In the genomic region with DNA sequence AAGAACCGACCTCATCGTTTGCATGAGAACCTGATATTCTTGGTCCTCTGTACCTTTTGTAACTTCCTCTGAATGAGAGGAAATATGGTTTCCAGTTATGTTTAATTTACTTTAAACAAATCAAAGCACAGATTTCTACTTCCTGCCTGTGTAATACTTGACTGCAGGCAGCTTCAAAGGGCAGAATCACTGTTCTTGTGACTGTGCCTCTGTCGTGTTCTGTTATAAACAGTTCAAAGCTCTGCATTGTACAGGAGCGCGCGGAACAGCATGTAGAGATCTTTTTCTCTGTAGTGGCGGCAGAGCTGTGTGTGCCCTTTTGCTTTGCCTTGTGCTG, we compare ENCODE assay signal across 10 cellular contexts.
DNase-seq lines count a peak whose midpoint lies in the region; ATAC-seq and TF ChIP-seq lines count a peak whose summit lies in the region.
"Had no signal": no experiment of that assay in that cellular context is flagged by ENCODE, and none has a peak within 500 bp of the region (broad histone marks: within the 10 kb centered on the region; RNA-seq: fewer than 3 reads in every experiment).

No MANE protein-coding gene starts in this region.

- peak; percentile 20 for DNase-seq in activated CD8-positive, alpha-beta memory T cell treated with anti-CD3 and anti-CD28 coated beads, Interleukin-2, amount 50 U/mL, for 1 hour (ENCODE audit: extremely low read depth)
- DNase-seq in activated CD8-positive, alpha-beta memory T cell treated with anti-CD3 and anti-CD28 coated beads for 24 hours = no peak
- peak; percentile 84 for DNase-seq in activated CD4-positive, alpha-beta T cell treated with anti-CD3 and anti-CD28 coated beads, Interleukin-2, amount 10 ng/mL, durations not matched to agents 24 days and 14 days
- peak; percentile 45 for DNase-seq in effector CD4-positive, alpha-beta T cell
- no peak for DNase-seq in WTC11 (ENCODE audit: low spot score)
- DNase-seq: NCI-H1436, PC-9 had no signal

- peak overlapping the region; percentile 36 for H3K4me3 Mint-ChIP-seq in activated CD4-positive, alpha-beta T cell treated with anti-CD3 and anti-CD28 coated beads, Interleukin-2, amount 10 ng/mL, durations not matched to agents 24 days and 14 days
- peak overlapping the region; percentile 27 for H3K4me3 Mint-ChIP-seq in stimulated activated naive CD8-positive, alpha-beta T cell treated with anti-CD3 and anti-CD28 coated beads, Interleukin-15, Interleukin-2, amounts not matched to agents 100 ng/mL and 50 ng/mL, for 24 hours
- no peak overlapping the region for H3K4me3 Mint-ChIP-seq in WTC11

- H3K4me1 Mint-ChIP-seq in activated CD4-positive, alpha-beta T cell treated with anti-CD3 and anti-CD28 coated beads, Interleukin-2, amount 10 ng/mL, durations not matched to agents 24 days and 14 days = peaks cover 24% of the 10 kb centered on the region
- H3K4me1 Mint-ChIP-seq in stimulated activated naive CD8-positive, alpha-beta T cell treated with anti-CD3 and anti-CD28 coated beads, Interleukin-15, Interleukin-2, amounts not matched to agents 100 ng/mL and 50 ng/mL, for 24 hours (ENCODE audit: low read depth) = peaks cover 27% of the 10 kb centered on the region
- peaks cover 14% of the 10 kb centered on the region for H3K4me1 Mint-ChIP-seq in WTC11

- CTCF ChIA-PET in WTC11 (lab: Charles Lee) = interaction anchor here (2.2 to 2.4 kb wide), 2 partner anchors 33 to 35 kb away, joined by 7 to 12 read pairs; no protein-coding TSS in a partner anchor

- no peaks in the 10 kb centered on the region for H3K9me3 Mint-ChIP-seq in activated CD4-positive, alpha-beta T cell treated with anti-CD3 and anti-CD28 coated beads, Interleukin-2, amount 10 ng/mL, durations not matched to agents 24 days and 14 days
- H3K9me3 Mint-ChIP-seq in stimulated activated naive CD8-positive, alpha-beta T cell treated with anti-CD3 and anti-CD28 coated beads, Interleukin-15, Interleukin-2, amounts not matched to agents 100 ng/mL and 50 ng/mL, for 24 hours = no peaks in the 10 kb centered on the region
- H3K9me3 Mint-ChIP-seq in WTC11 = no peaks in the 10 kb centered on the region

- no peaks in the 10 kb centered on the region for H3K36me3 Mint-ChIP-seq in activated CD4-positive, alpha-beta T cell treated with anti-CD3 and anti-CD28 coated beads, Interleukin-2, amount 10 ng/mL, durations not matched to agents 24 days and 14 days (ENCODE audit: low read depth)
- no peaks in the 10 kb centered on the region for H3K36me3 Mint-ChIP-seq in stimulated activated naive CD8-positive, alpha-beta T cell treated with anti-CD3 and anti-CD28 coated beads, Interleukin-15, Interleukin-2, amounts not matched to agents 100 ng/mL and 50 ng/mL, for 24 hours (ENCODE audit: low read depth)
- no peaks in the 10 kb centered on the region for H3K36me3 Mint-ChIP-seq in WTC11

- peak overlapping the region; percentile 45 for H3K27ac Mint-ChIP-seq in activated CD4-positive, alpha-beta T cell treated with anti-CD3 and anti-CD28 coated beads, Interleukin-2, amount 10 ng/mL, durations not matched to agents 24 days and 14 days
- peak overlapping the region; percentile 9 for H3K27ac Mint-ChIP-seq in stimulated activated naive CD8-positive, alpha-beta T cell treated with anti-CD3 and anti-CD28 coated beads, Interleukin-15, Interleukin-2, amounts not matched to agents 100 ng/mL and 50 ng/mL, for 24 hours
- H3K27ac Mint-ChIP-seq in WTC11 = no peak overlapping the region

- no peak for TF ChIP-seq CTCF in WTC11 (IDR thresholded peaks at IDR 0.05)

- ATAC-seq in GM18519 (IDR thresholded peaks at IDR 0.05; ENCODE audit: low FRiP score, unreplicated experiment) = no peak
- no peak for ATAC-seq in WTC11
- no peak for ATAC-seq in HG03571 (IDR thresholded peaks at IDR 0.05; ENCODE audit: unreplicated experiment)

- POLR2A ChIA-PET in WTC11 (lab: Charles Lee) = no interaction called here

- intact Hi-C loops in activated CD4-positive, alpha-beta T cell treated with anti-CD3 and anti-CD28 coated beads, Interleukin-2, amount 10 ng/mL, durations not matched to agents 24 days and 14 days (cut with micrococcal nuclease) = no loop called here

- H3K27me3 Mint-ChIP-seq in activated CD4-positive, alpha-beta T cell treated with anti-CD3 and anti-CD28 coated beads, Interleukin-2, amount 10 ng/mL, durations not matched to agents 24 days and 14 days = no peaks in the 10 kb centered on the region
- no peaks in the 10 kb centered on the region for H3K27me3 Mint-ChIP-seq in stimulated activated naive CD8-positive, alpha-beta T cell treated with anti-CD3 and anti-CD28 coated beads, Interleukin-15, Interleukin-2, amounts not matched to agents 100 ng/mL and 50 ng/mL, for 24 hours
- no peaks in the 10 kb centered on the region for H3K27me3 Mint-ChIP-seq in WTC11 (ENCODE audit: low read depth)

TF ChIP-seq in WTC11, 78 proteins besides CTCF, POLR2A, EP300 and RAD21:
- TF ChIP-seq GABPB1 (CRISPR knock-in tag; IDR thresholded peaks at IDR 0.05) (no peak), JUN (CRISPR knock-in tag; IDR thresholded peaks at IDR 0.05) (no peak), CDX4 (CRISPR knock-in tag; IDR thresholded peaks at IDR 0.05; ENCODE audit: borderline replicate concordance) (no peak), TCF7 (CRISPR knock-in tag; IDR thresholded peaks at IDR 0.05; ENCODE audit: low read depth) (no peak), ZMAT4 (CRISPR knock-in tag; IDR thresholded peaks at IDR 0.05) (no peak)
- TF ChIP-seq, protein P1, sequence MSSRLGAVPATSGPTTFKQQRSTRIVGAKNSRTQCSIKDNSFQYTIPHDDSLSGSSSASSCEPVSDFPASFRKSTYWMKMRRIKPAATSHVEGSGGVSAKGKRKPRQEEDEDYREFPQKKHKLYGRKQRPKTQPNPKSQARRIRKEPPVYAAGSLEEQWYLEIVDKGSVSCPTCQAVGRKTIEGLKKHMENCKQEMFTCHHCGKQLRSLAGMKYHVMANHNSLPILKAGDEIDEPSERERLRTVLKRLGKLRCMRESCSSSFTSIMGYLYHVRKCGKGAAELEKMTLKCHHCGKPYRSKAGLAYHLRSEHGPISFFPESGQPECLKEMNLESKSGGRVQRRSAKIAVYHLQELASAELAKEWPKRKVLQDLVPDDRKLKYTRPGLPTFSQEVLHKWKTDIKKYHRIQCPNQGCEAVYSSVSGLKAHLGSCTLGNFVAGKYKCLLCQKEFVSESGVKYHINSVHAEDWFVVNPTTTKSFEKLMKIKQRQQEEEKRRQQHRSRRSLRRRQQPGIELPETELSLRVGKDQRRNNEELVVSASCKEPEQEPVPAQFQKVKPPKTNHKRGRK (CRISPR knock-in tag; IDR thresholded peaks at IDR 0.05; ENCODE audit: borderline replicate concordance) = no peak
- TF ChIP-seq, protein P2, sequence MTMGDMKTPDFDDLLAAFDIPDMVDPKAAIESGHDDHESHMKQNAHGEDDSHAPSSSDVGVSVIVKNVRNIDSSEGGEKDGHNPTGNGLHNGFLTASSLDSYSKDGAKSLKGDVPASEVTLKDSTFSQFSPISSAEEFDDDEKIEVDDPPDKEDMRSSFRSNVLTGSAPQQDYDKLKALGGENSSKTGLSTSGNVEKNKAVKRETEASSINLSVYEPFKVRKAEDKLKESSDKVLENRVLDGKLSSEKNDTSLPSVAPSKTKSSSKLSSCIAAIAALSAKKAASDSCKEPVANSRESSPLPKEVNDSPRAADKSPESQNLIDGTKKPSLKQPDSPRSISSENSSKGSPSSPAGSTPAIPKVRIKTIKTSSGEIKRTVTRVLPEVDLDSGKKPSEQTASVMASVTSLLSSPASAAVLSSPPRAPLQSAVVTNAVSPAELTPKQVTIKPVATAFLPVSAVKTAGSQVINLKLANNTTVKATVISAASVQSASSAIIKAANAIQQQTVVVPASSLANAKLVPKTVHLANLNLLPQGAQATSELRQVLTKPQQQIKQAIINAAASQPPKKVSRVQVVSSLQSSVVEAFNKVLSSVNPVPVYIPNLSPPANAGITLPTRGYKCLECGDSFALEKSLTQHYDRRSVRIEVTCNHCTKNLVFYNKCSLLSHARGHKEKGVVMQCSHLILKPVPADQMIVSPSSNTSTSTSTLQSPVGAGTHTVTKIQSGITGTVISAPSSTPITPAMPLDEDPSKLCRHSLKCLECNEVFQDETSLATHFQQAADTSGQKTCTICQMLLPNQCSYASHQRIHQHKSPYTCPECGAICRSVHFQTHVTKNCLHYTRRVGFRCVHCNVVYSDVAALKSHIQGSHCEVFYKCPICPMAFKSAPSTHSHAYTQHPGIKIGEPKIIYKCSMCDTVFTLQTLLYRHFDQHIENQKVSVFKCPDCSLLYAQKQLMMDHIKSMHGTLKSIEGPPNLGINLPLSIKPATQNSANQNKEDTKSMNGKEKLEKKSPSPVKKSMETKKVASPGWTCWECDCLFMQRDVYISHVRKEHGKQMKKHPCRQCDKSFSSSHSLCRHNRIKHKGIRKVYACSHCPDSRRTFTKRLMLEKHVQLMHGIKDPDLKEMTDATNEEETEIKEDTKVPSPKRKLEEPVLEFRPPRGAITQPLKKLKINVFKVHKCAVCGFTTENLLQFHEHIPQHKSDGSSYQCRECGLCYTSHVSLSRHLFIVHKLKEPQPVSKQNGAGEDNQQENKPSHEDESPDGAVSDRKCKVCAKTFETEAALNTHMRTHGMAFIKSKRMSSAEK (CRISPR knock-in tag; IDR thresholded peaks at IDR 0.05; ENCODE audit: borderline replicate concordance) = no peak
- TF ChIP-seq, protein P3, sequence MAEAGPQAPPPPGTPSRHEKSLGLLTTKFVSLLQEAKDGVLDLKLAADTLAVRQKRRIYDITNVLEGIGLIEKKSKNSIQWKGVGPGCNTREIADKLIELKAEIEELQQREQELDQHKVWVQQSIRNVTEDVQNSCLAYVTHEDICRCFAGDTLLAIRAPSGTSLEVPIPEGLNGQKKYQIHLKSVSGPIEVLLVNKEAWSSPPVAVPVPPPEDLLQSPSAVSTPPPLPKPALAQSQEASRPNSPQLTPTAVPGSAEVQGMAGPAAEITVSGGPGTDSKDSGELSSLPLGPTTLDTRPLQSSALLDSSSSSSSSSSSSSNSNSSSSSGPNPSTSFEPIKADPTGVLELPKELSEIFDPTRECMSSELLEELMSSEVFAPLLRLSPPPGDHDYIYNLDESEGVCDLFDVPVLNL (CRISPR knock-in tag; IDR thresholded peaks at IDR 0.05; ENCODE audit: borderline replicate concordance, low read depth) = no peak

Comparison
In these comparisons a context has a peak if more than half of its experiments do, and no peak if none do; other contexts are left out.
1. DNase-seq: peak in activated CD8-positive, alpha-beta memory T cell treated with anti-CD3 and anti-CD28 coated beads, Interleukin-2, amount 50 U/mL, for 1 hour (single experiment), activated CD4-positive, alpha-beta T cell treated with anti-CD3 and anti-CD28 coated beads, Interleukin-2, amount 10 ng/mL, durations not matched to agents 24 days and 14 days (single experiment) and effector CD4-positive, alpha-beta T cell (single experiment); none in activated CD8-positive, alpha-beta memory T cell treated with anti-CD3 and anti-CD28 coated beads for 24 hours (single experiment) and WTC11 (single experiment).